1 cellular context compared by ENCODE assay signal in genomic region chr14:68783408-68784297, GRCh38.
TF ChIP-seq lines count a peak whose summit lies in the region.

No MANE protein-coding gene starts in this region.

TF ChIP-seq in HepG2, 621 proteins besides CTCF, POLR2A, EP300 and RAD21 (continued from another document and continues in another):
- TF ChIP-seq ZNF83 (CRISPR knock-in tag; IDR thresholded peaks at IDR 0.05; ENCODE audit: borderline replicate concordance) (0 out of 2 replicates have a peak, but pooled peaks have one; percentile 41), FOXP1 (IDR thresholded peaks at IDR 0.05) (no peak), FOXP1 (CRISPR knock-in tag; IDR thresholded peaks at IDR 0.05) (no peak), MXD3 (CRISPR knock-in tag; IDR thresholded peaks at IDR 0.05) (no peak), AGO2 (optimal IDR thresholded peaks at IDR 0.05; ENCODE audit: low read depth, low read length) (no peak), ZNF766 (CRISPR knock-in tag; IDR thresholded peaks at IDR 0.05; ENCODE audit: borderline replicate concordance) (no peak), HNRNPLL (IDR thresholded peaks at IDR 0.05; ENCODE audit: low read depth, low read length, poor library complexity, severe bottlenecking) (no peak), HMG20B (CRISPR knock-in tag; conservative IDR thresholded peaks at IDR 0.05) (0 out of 2 replicates have a peak, but pooled peaks have one; percentile 48), HOXA3 (CRISPR knock-in tag; IDR thresholded peaks at IDR 0.05) (0 out of 2 replicates have a peak, but pooled peaks have one; percentile 16), CC2D1A (CRISPR knock-in tag; IDR thresholded peaks at IDR 0.05) (no peak), DZIP1 (CRISPR knock-in tag; IDR thresholded peaks at IDR 0.05) (no peak), ZSCAN9 (CRISPR knock-in tag; IDR thresholded peaks at IDR 0.05; ENCODE audit: borderline replicate concordance) (0 out of 2 replicates have a peak, but pooled peaks have one; percentile 9), CERS6 (CRISPR knock-in tag; IDR thresholded peaks at IDR 0.05) (no peak), ZBTB37 (CRISPR knock-in tag; IDR thresholded peaks at IDR 0.05) (peak; percentile 67; the same call in 1 of the 2 replicates), ZBTB8A (CRISPR knock-in tag; IDR thresholded peaks at IDR 0.05; ENCODE audit: borderline replicate concordance, low read depth) (no peak), FIP1L1 (IDR thresholded peaks at IDR 0.05; ENCODE audit: borderline replicate concordance, insufficient read depth, low read depth, low read length) (no peak), ZNF569 (CRISPR knock-in tag; IDR thresholded peaks at IDR 0.05; ENCODE audit: borderline replicate concordance) (no peak), ZNF746 (CRISPR knock-in tag; IDR thresholded peaks at IDR 0.05) (no peak), ZFP90 (CRISPR knock-in tag; IDR thresholded peaks at IDR 0.05; ENCODE audit: borderline replicate concordance) (no peak), JUN (CRISPR knock-in tag; IDR thresholded peaks at IDR 0.05) (no peak), ZNF574 (CRISPR knock-in tag; IDR thresholded peaks at IDR 0.05) (no peak), FOXO1 (CRISPR knock-in tag; IDR thresholded peaks at IDR 0.05) (peak; percentile 58; the same call in 1 of the 2 replicates), ZNF589 (CRISPR knock-in tag; conservative IDR thresholded peaks at IDR 0.05) (no peak), STAG1 (CRISPR knock-in tag; IDR thresholded peaks at IDR 0.05) (peak; percentile 24), TAF1 (CRISPR knock-in tag; IDR thresholded peaks at IDR 0.05) (no peak), MTA3 (CRISPR knock-in tag; IDR thresholded peaks at IDR 0.05) (no peak), GATA4 (IDR thresholded peaks at IDR 0.05; ENCODE audit: borderline replicate concordance, low read depth) (no peak), ZNF431 (CRISPR knock-in tag; IDR thresholded peaks at IDR 0.05; ENCODE audit: borderline replicate concordance, low read depth) (no peak), ZNF17 (CRISPR knock-in tag; IDR thresholded peaks at IDR 0.05) (no peak), KMT2A (CRISPR knock-in tag; IDR thresholded peaks at IDR 0.05) (no peak), HMGXB4 (CRISPR knock-in tag; IDR thresholded peaks at IDR 0.05; ENCODE audit: borderline replicate concordance in 1 of 2, low read depth in 1 of 2) (no peak), ZNF672 (CRISPR knock-in tag; IDR thresholded peaks at IDR 0.05) (no peak), ZNF382 (CRISPR knock-in tag; IDR thresholded peaks at IDR 0.05; ENCODE audit: borderline replicate concordance) (no peak), KIAA2018 (CRISPR knock-in tag; IDR thresholded peaks at IDR 0.05; ENCODE audit: borderline replicate concordance) (no peak), SMARCC2 (IDR thresholded peaks at IDR 0.05) (no peak), AHR (CRISPR knock-in tag; IDR thresholded peaks at IDR 0.05) (no peak), SP140L (CRISPR knock-in tag; IDR thresholded peaks at IDR 0.05; ENCODE audit: borderline replicate concordance) (no peak), TIGD3 (CRISPR knock-in tag; IDR thresholded peaks at IDR 0.05; ENCODE audit: borderline replicate concordance) (0 out of 2 replicates have a peak, but pooled peaks have one; percentile 15), FOXC1 (CRISPR knock-in tag; IDR thresholded peaks at IDR 0.05; ENCODE audit: borderline replicate concordance) (no peak), SP5 (CRISPR knock-in tag; IDR thresholded peaks at IDR 0.05; ENCODE audit: borderline replicate concordance, low read depth) (no peak), ZBTB7B (CRISPR knock-in tag; IDR thresholded peaks at IDR 0.05) (no peak)
